In genomic region chr16:29915590-29916247, GRCh38 we compare ENCODE assay signal across 13 cellular contexts. TPM values are rescaled to one million over a fixed set of nuclear protein-coding genes. Genes with fewer than 3 reads are reported as not detected.
DNase-seq lines count a peak whose midpoint lies in the region; ATAC-seq, FAIRE-seq and TF ChIP-seq lines count a peak whose summit lies in the region.
"Had no signal": no experiment of that assay in that cellular context is flagged by ENCODE, and none has a peak within 500 bp of the region (broad histone marks: within the 10 kb centered on the region; RNA-seq: fewer than 3 reads in every experiment).

No MANE protein-coding gene starts in this region.

- in situ Hi-C loops in mammary epithelial cell (cut with MboI; ENCODE audit: low sequenced_read_pairs in 2 of 2) = no loop called here

- H3K27ac ChIP-seq in mammary epithelial cell (ENCODE audit: insufficient read depth, low read depth, low read length) (peak overlapping the region; percentile 54), breast epithelium (no peak overlapping the region), endothelial cell of umbilical vein (ENCODE audit: insufficient read depth, low read depth, low read length) (peak overlapping the region; percentile 59), osteoblast (ENCODE audit: low read depth, low read length) (no peak overlapping the region), testis (no peak overlapping the region)

- H3K4me3 ChIP-seq in mammary epithelial cell (replicated peaks in 1 of 3; ENCODE audit: insufficient read depth in 1 of 3, low read depth in 2 of 3, low read length in 3 of 3) (no peak overlapping the region), breast epithelium (no peak overlapping the region), endothelial cell of umbilical vein (replicated peaks in 1 of 3; ENCODE audit: insufficient read depth in 1 of 3, low read depth in 1 of 3, low read length in 3 of 3) (no peak overlapping the region), osteoblast (ENCODE audit: insufficient read depth, low read length) (no peak overlapping the region), testis (no peak overlapping the region)
- H3K4me3 ChIP-seq: pancreas had no signal

- no peaks in the 10 kb centered on the region for H3K9me1 ChIP-seq in endothelial cell of umbilical vein (replicated peaks; ENCODE audit: control insufficient read depth, extremely low read depth, insufficient read depth, low read length)

- POLR2A ChIA-PET in endothelial cell of umbilical vein (lab: Charles Lee) = interaction anchor here (0.6 kb wide), 1 partner anchor 97 kb away, joined by 7 read pairs; no protein-coding TSS in a partner anchor

- H3K4me2 ChIP-seq in mammary epithelial cell (ENCODE audit: insufficient read depth, low read depth, low read length) (no peak overlapping the region), endothelial cell of umbilical vein (ENCODE audit: insufficient read depth, low read length) (peak overlapping the region; percentile 41), osteoblast (ENCODE audit: insufficient read depth, low read length) (no peak overlapping the region)

- H2AFZ ChIP-seq in mammary epithelial cell (ENCODE audit: low read depth, low read length) = no peak overlapping the region
- H2AFZ ChIP-seq in endothelial cell of umbilical vein (ENCODE audit: low read depth, low read length) = no peak overlapping the region
- no peak overlapping the region for H2AFZ ChIP-seq in osteoblast (ENCODE audit: low read length)

- H4K20me1 ChIP-seq in mammary epithelial cell (ENCODE audit: insufficient read depth, low read length) (no peaks in the 10 kb centered on the region), endothelial cell of umbilical vein (replicated peaks; ENCODE audit: control insufficient read depth, extremely low read depth, insufficient read depth, low read length) (no peaks in the 10 kb centered on the region), osteoblast (ENCODE audit: insufficient read depth, low read length) (no peaks in the 10 kb centered on the region)

- ATAC-seq in GM19023 (IDR thresholded peaks at IDR 0.05; ENCODE audit: unreplicated experiment) = no peak
- ATAC-seq: WTC11 had no signal

- CTCF ChIA-PET in mammary epithelial cell (lab: Charles Lee; ENCODE audit: low non-redundant PET) = no interaction called here
- CTCF ChIA-PET in endothelial cell of umbilical vein (lab: Charles Lee) = interaction anchor here (0.5 to 1.8 kb wide), 6 partner anchors 10 to 129 kb away, joined by 3 to 8 read pairs (median 3); partner anchors contain the start of genes KCTD13 and TMEM219

- H3K9me3 ChIP-seq in mammary epithelial cell (replicated peaks; ENCODE audit: insufficient read depth, low read length) = no peaks in the 10 kb centered on the region
- H3K9me3 ChIP-seq in breast epithelium = no peaks in the 10 kb centered on the region
- no peaks in the 10 kb centered on the region for H3K9me3 ChIP-seq in endothelial cell of umbilical vein (replicated peaks; ENCODE audit: control insufficient read depth, insufficient read depth, low read length)
- no peaks in the 10 kb centered on the region for H3K9me3 ChIP-seq in osteoblast (ENCODE audit: low read depth, low read length)
- no peaks in the 10 kb centered on the region for H3K9me3 ChIP-seq in testis
- H3K9me3 ChIP-seq: pancreas had no signal

- H3K9ac ChIP-seq in mammary epithelial cell (ENCODE audit: insufficient read depth, low read length) (no peak overlapping the region), endothelial cell of umbilical vein (replicated peaks; ENCODE audit: extremely low read depth, insufficient read depth, low read length) (no peak overlapping the region)

- TF ChIP-seq CTCF in mammary epithelial cell (conservative IDR thresholded peaks at IDR 0.05 in 1 of 2, IDR thresholded peaks at IDR 0.05 in 1 of 2; ENCODE audit: extremely low read depth in 1 of 2, insufficient read depth in 1 of 2, low read depth in 1 of 2, low read length in 2 of 2) (no peak), breast epithelium (IDR thresholded peaks at IDR 0.05) (no peak), endothelial cell of umbilical vein (IDR thresholded peaks at IDR 0.05; ENCODE audit: extremely low read depth in 1 of 2, insufficient read depth in 1 of 2, low read depth in 1 of 2, low read length in 2 of 2) (no peak), osteoblast (IDR thresholded peaks at IDR 0.05; ENCODE audit: extremely low read depth, low read depth, low read length) (no peak), testis (IDR thresholded peaks at IDR 0.05) (no peak)

- TF ChIP-seq POLR2A in breast epithelium (IDR thresholded peaks at IDR 0.05) = no peak
- no peak for TF ChIP-seq POLR2A in endothelial cell of umbilical vein (IDR thresholded peaks at IDR 0.05; ENCODE audit: low read depth, low read length)
- TF ChIP-seq POLR2A in testis (IDR thresholded peaks at IDR 0.05) = no peak

- peaks cover 15% of the 10 kb centered on the region for H3K36me3 ChIP-seq in mammary epithelial cell (ENCODE audit: insufficient read depth, low read length)
- no peaks in the 10 kb centered on the region for H3K36me3 ChIP-seq in breast epithelium
- H3K36me3 ChIP-seq in endothelial cell of umbilical vein (ENCODE audit: control insufficient read depth in 2 of 2, extremely low read depth in 1 of 2, insufficient read depth in 2 of 2, low read length in 2 of 2) = peaks cover 0 to 5% of the 10 kb centered on the region in 2 experiments
- peaks cover 32% of the 10 kb centered on the region for H3K36me3 ChIP-seq in osteoblast (ENCODE audit: insufficient read depth, low read length)
- H3K36me3 ChIP-seq in testis (ENCODE audit: low read depth, missing control alignments) = peaks cover 4% of the 10 kb centered on the region

- intact Hi-C loops in mammary epithelial cell (cut with micrococcal nuclease) (no loop called here), breast epithelium (cut with DNase I; ENCODE audit: low total_unique reads) (no loop called here), endothelial cell of umbilical vein (cut with micrococcal nuclease) (no loop called here), testis (cut with DNase I; ENCODE audit: low total_unique reads) (no loop called here)

- H3K79me2 ChIP-seq in mammary epithelial cell (ENCODE audit: insufficient read depth, low read length) (peaks cover 7% of the 10 kb centered on the region), endothelial cell of umbilical vein (ENCODE audit: control insufficient read depth, insufficient read depth, low read length) (peaks cover 2% of the 10 kb centered on the region), osteoblast (ENCODE audit: insufficient read depth, low read length) (peaks cover 13% of the 10 kb centered on the region)

- WGBS in mammary epithelial cell (ENCODE audit: low coverage, missing lambda C conversion rate) = 40% methylated on average over 6 of the region's 6 CpGs
- 76 to 79% methylated on average over 6 of the region's 6 CpGs for WGBS in testis, 2 donors

- dilution Hi-C loops in mammary epithelial cell (cut with HindIII; ENCODE audit: low sequenced_read_pairs) (no loop called here), endothelial cell of umbilical vein (cut with MboI; ENCODE audit: extremely low pct_ligation_motif_present, low sequenced_read_pairs) (no loop called here)

- BruUV-seq in mammary epithelial cell (replicated peaks; lab: Mats Ljungman, UMichigan) = TSS peak; percentile 16
- no TSS peak for BruUV-seq in endothelial cell of umbilical vein (replicated peaks; lab: Mats Ljungman, UMichigan)

- H3K27me3 ChIP-seq in mammary epithelial cell (ENCODE audit: insufficient read depth, low read length) = no peaks in the 10 kb centered on the region
- no peaks in the 10 kb centered on the region for H3K27me3 ChIP-seq in breast epithelium
- H3K27me3 ChIP-seq in endothelial cell of umbilical vein (ENCODE audit: control insufficient read depth in 2 of 2, insufficient read depth in 2 of 2, low read length in 2 of 2) = no peaks in the 10 kb centered on the region
- H3K27me3 ChIP-seq in osteoblast (ENCODE audit: insufficient read depth, low read length) = no peaks in the 10 kb centered on the region
- H3K27me3 ChIP-seq in testis = no peaks in the 10 kb centered on the region
- H3K27me3 ChIP-seq: pancreas had no signal

- no peak for FAIRE-seq in endothelial cell of umbilical vein (lab: Jason Lieb, UNC)
- FAIRE-seq: pancreas had no signal

- peak; percentile 85 for DNase-seq in mammary epithelial cell
- DNase-seq in breast epithelium (ENCODE audit: low spot score in 2 of 2) = no peak
- peak; percentile 69 for DNase-seq in endothelial cell of umbilical vein (ENCODE audit: low read depth, low spot score)
- no peak for DNase-seq in osteoblast (ENCODE audit: insufficient read length, low spot score, missing footprints)
- DNase-seq in testis = no peak
- DNase-seq: amygdala, DMS 273 treated with DMSO at 0.1 percent for 48 hours, midbrain, NCI-H1105, OCI-M1, pancreas had no signal

- H3K4me1 ChIP-seq in mammary epithelial cell (ENCODE audit: insufficient read depth, low read length) (peaks cover 7% of the 10 kb centered on the region), breast epithelium (no peaks in the 10 kb centered on the region), endothelial cell of umbilical vein (ENCODE audit: control insufficient read depth, extremely low read depth, insufficient read depth, low read length) (peaks cover 4% of the 10 kb centered on the region), osteoblast (ENCODE audit: insufficient read depth, low read length) (no peaks in the 10 kb centered on the region), testis (peaks cover 5% of the 10 kb centered on the region)
- H3K4me1 ChIP-seq: pancreas had no signal

RNA-seq across cellular contexts. Expression of gene KCTD13, which starts 10.3 kb away (rescaled TPM):
- total RNA-seq in mammary epithelial cell = 10 to 100 TPM; 11.8 to 27.4 TPM
- polyA plus RNA-seq in mammary epithelial cell = 10.5 TPM
- 5.8 TPM for polyA minus RNA-seq in mammary epithelial cell
- 10 to 100 TPM; 14.3 to 20.5 (median 18.7) TPM for total RNA-seq in breast epithelium
- total RNA-seq in endothelial cell of umbilical vein = 21.0 and 24.2 TPM in 2 replicates
- 22.6 and 25.0 TPM in 2 replicates for polyA plus RNA-seq in endothelial cell of umbilical vein
- polyA plus RNA-seq in endothelial cell of umbilical vein (2011; cell fraction: cytosol; rRNA removed) = 9.5 and 13.7 TPM in 2 replicates
- 60.5 and 63.1 TPM in 2 replicates for polyA plus RNA-seq in endothelial cell of umbilical vein (2011; cell fraction: nucleus; rRNA removed)
- 16.8 and 19.8 TPM in 2 replicates for polyA plus RNA-seq in endothelial cell of umbilical vein (2012)
- 15.7 and 18.6 TPM in 2 replicates for polyA minus RNA-seq in endothelial cell of umbilical vein
- polyA minus RNA-seq in endothelial cell of umbilical vein (2011; cell fraction: cytosol; rRNA and poly(A)+ RNA removed) = 5.4 TPM
- polyA minus RNA-seq in endothelial cell of umbilical vein (2011; cell fraction: nucleus; rRNA and poly(A)+ RNA removed) = 20.5 and 20.7 TPM in 2 replicates
- 8.5 and 11.9 TPM in 2 replicates for total RNA-seq in osteoblast
- 100 to 1,000 TPM; 202 to 241 TPM for total RNA-seq in testis
- 126 TPM for polyA plus RNA-seq in testis (ENCODE audit: insufficient read depth, low read depth, low replicate concordance)

RNA-seq across cellular contexts. Expression of gene ASPHD1, which starts 15.4 kb away (rescaled TPM):
- total RNA-seq in mammary epithelial cell = 10 to 100 TPM in 1 of 2 donors, 1 to 10 TPM in 1; 1.5 to 14.7 TPM
- polyA plus RNA-seq in mammary epithelial cell = 2.7 TPM
- not detected for polyA minus RNA-seq in mammary epithelial cell
- total RNA-seq in breast epithelium = 1 to 10 TPM in 2 of 3 donors, not detected in 1; 1.3 to 2.5 TPM
- total RNA-seq in endothelial cell of umbilical vein = 0.88 and 1.2 TPM in 2 replicates
- polyA plus RNA-seq in endothelial cell of umbilical vein = 0.90 and 1.1 TPM in 2 replicates
- polyA plus RNA-seq in endothelial cell of umbilical vein (2011; cell fraction: cytosol; rRNA removed) = 0.71 and 0.83 TPM in 2 replicates
- polyA plus RNA-seq in endothelial cell of umbilical vein (2011; cell fraction: nucleus; rRNA removed) = 0.43 and 0.45 TPM in 2 replicates
- polyA plus RNA-seq in endothelial cell of umbilical vein (2012) = 3.1 and 7.9 TPM in 2 replicates
- not detected in 2 replicates for polyA minus RNA-seq in endothelial cell of umbilical vein
- 14.8 TPM for polyA minus RNA-seq in endothelial cell of umbilical vein (2011; cell fraction: cytosol; rRNA and poly(A)+ RNA removed)
- not detected in 2 replicates for polyA minus RNA-seq in endothelial cell of umbilical vein (2011; cell fraction: nucleus; rRNA and poly(A)+ RNA removed)
- total RNA-seq in osteoblast = 0.88 and 1.8 TPM in 2 replicates
- 10 to 100 TPM in 1 of 2 donors, 1 to 10 TPM in 1; 6.2 to 13.7 TPM for total RNA-seq in testis
- polyA plus RNA-seq in testis (ENCODE audit: insufficient read depth, low read depth, low replicate concordance) = 11.1 TPM

RNA-seq across cellular contexts. Expression of gene SEZ6L2, which starts 16.4 kb away (rescaled TPM):
- total RNA-seq in mammary epithelial cell = 10 to 100 TPM in 1 of 2 donors, 1 to 10 TPM in 1; 8.5 to 18.3 TPM
- polyA plus RNA-seq in mammary epithelial cell = 3.4 TPM
- polyA minus RNA-seq in mammary epithelial cell = 6.8 TPM
- total RNA-seq in breast epithelium = 1 to 10 TPM in 2 of 3 donors, under 1 TPM in 1; 0.16 to 7.2 (median 5.0) TPM
- 2.4 and 2.5 TPM in 2 replicates for total RNA-seq in endothelial cell of umbilical vein
- 4.5 and 5.6 TPM in 2 replicates for polyA plus RNA-seq in endothelial cell of umbilical vein
- 2.4 and 3.0 TPM in 2 replicates for polyA plus RNA-seq in endothelial cell of umbilical vein (2011; cell fraction: cytosol; rRNA removed)
- polyA plus RNA-seq in endothelial cell of umbilical vein (2011; cell fraction: nucleus; rRNA removed) = 1.4 and 1.6 TPM in 2 replicates
- polyA plus RNA-seq in endothelial cell of umbilical vein (2012) = 7.1 and 22.5 TPM in 2 replicates
- polyA minus RNA-seq in endothelial cell of umbilical vein = 2.2 and 3.4 TPM in 2 replicates
- polyA minus RNA-seq in endothelial cell of umbilical vein (2011; cell fraction: cytosol; rRNA and poly(A)+ RNA removed) = 6.3 TPM
- polyA minus RNA-seq in endothelial cell of umbilical vein (2011; cell fraction: nucleus; rRNA and poly(A)+ RNA removed) = 0.63 and 0.91 TPM in 2 replicates
- total RNA-seq in osteoblast = 1.5 and 2.9 TPM in 2 replicates
- 10 to 100 TPM; 43.7 to 57.5 TPM for total RNA-seq in testis
- 40.9 TPM for polyA plus RNA-seq in testis (ENCODE audit: insufficient read depth, low read depth, low replicate concordance)

RNA-seq across cellular contexts. Expression of gene TMEM219, which starts 46.2 kb away (rescaled TPM):
- total RNA-seq in mammary epithelial cell (10 to 100 TPM; 65.6 to 65.7 TPM), breast epithelium (100 to 1,000 TPM; 111 to 135 (median 128) TPM), endothelial cell of umbilical vein (99.4 and 110 TPM in 2 replicates), osteoblast (74.3 and 84.0 TPM in 2 replicates), testis (100 to 1,000 TPM; 160 to 203 TPM)
- polyA plus RNA-seq in mammary epithelial cell (61.7 TPM), endothelial cell of umbilical vein (182 and 201 TPM in 2 replicates), testis (ENCODE audit: insufficient read depth, low read depth, low replicate concordance) (280 TPM)
- polyA minus RNA-seq in mammary epithelial cell (75.9 TPM), endothelial cell of umbilical vein (76.4 and 77.6 TPM in 2 replicates)
- 108 and 128 TPM in 2 replicates for polyA plus RNA-seq in endothelial cell of umbilical vein (2011; cell fraction: cytosol; rRNA removed)
- 182 and 187 TPM in 2 replicates for polyA plus RNA-seq in endothelial cell of umbilical vein (2011; cell fraction: nucleus; rRNA removed)
- polyA plus RNA-seq in endothelial cell of umbilical vein (2012) = 101 and 131 TPM in 2 replicates
- polyA minus RNA-seq in endothelial cell of umbilical vein (2011; cell fraction: cytosol; rRNA and poly(A)+ RNA removed) = 22.7 TPM
- polyA minus RNA-seq in endothelial cell of umbilical vein (2011; cell fraction: nucleus; rRNA and poly(A)+ RNA removed) = 29.9 and 34.0 TPM in 2 replicates

RNA-seq across cellular contexts. Expression of gene CDIPT, which starts 52.7 kb away (rescaled TPM):
- total RNA-seq in mammary epithelial cell (10 to 100 TPM; 47.8 to 72.2 TPM), breast epithelium (100 to 1,000 TPM; 102 to 119 (median 117) TPM), endothelial cell of umbilical vein (67.3 and 68.7 TPM in 2 replicates), osteoblast (105 and 107 TPM in 2 replicates), testis (100 to 1,000 TPM in 1 of 2 donors, 10 to 100 TPM in 1; 90.3 to 100 TPM)
- polyA plus RNA-seq in mammary epithelial cell (72.2 TPM), endothelial cell of umbilical vein (161 and 179 TPM in 2 replicates), testis (ENCODE audit: insufficient read depth, low read depth, low replicate concordance) (68.7 TPM)
- polyA minus RNA-seq in mammary epithelial cell (76.9 TPM), endothelial cell of umbilical vein (84.3 and 85.3 TPM in 2 replicates)
- polyA plus RNA-seq in endothelial cell of umbilical vein (2011; cell fraction: cytosol; rRNA removed) = 106 and 114 TPM in 2 replicates
- polyA plus RNA-seq in endothelial cell of umbilical vein (2011; cell fraction: nucleus; rRNA removed) = 48.3 and 54.8 TPM in 2 replicates
- polyA plus RNA-seq in endothelial cell of umbilical vein (2012) = 89.7 and 115 TPM in 2 replicates
- 61.1 TPM for polyA minus RNA-seq in endothelial cell of umbilical vein (2011; cell fraction: cytosol; rRNA and poly(A)+ RNA removed)
- polyA minus RNA-seq in endothelial cell of umbilical vein (2011; cell fraction: nucleus; rRNA and poly(A)+ RNA removed) = 14.1 and 17.2 TPM in 2 replicates

Comparison
In these comparisons a context has a peak if more than half of its experiments do, and no peak if none do; other contexts are left out.
1. DNase-seq: peak in mammary epithelial cell (single experiment) and endothelial cell of umbilical vein (single experiment); none in breast epithelium (0 of 2), osteoblast (single experiment) and testis (single experiment).
2. H3K27ac ChIP-seq: peak in mammary epithelial cell (single experiment) and endothelial cell of umbilical vein (single experiment); none in breast epithelium (0 of 2), osteoblast (single experiment) and testis (0 of 2).